3 cellular contexts compared by ENCODE assay signal in genomic region chrX:49921109-49921508, GRCh38.
TF ChIP-seq lines count a peak whose summit lies in the region.

No MANE protein-coding gene starts in this region.

TF ChIP-seq in SK-N-SH, 30 proteins besides CTCF, POLR2A, EP300 and RAD21:
- TF ChIP-seq, protein P1, sequence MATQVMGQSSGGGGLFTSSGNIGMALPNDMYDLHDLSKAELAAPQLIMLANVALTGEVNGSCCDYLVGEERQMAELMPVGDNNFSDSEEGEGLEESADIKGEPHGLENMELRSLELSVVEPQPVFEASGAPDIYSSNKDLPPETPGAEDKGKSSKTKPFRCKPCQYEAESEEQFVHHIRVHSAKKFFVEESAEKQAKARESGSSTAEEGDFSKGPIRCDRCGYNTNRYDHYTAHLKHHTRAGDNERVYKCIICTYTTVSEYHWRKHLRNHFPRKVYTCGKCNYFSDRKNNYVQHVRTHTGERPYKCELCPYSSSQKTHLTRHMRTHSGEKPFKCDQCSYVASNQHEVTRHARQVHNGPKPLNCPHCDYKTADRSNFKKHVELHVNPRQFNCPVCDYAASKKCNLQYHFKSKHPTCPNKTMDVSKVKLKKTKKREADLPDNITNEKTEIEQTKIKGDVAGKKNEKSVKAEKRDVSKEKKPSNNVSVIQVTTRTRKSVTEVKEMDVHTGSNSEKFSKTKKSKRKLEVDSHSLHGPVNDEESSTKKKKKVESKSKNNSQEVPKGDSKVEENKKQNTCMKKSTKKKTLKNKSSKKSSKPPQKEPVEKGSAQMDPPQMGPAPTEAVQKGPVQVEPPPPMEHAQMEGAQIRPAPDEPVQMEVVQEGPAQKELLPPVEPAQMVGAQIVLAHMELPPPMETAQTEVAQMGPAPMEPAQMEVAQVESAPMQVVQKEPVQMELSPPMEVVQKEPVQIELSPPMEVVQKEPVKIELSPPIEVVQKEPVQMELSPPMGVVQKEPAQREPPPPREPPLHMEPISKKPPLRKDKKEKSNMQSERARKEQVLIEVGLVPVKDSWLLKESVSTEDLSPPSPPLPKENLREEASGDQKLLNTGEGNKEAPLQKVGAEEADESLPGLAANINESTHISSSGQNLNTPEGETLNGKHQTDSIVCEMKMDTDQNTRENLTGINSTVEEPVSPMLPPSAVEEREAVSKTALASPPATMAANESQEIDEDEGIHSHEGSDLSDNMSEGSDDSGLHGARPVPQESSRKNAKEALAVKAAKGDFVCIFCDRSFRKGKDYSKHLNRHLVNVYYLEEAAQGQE (IDR thresholded peaks at IDR 0.05; ENCODE audit: low read depth, low read length) = no peak
- TF ChIP-seq JUND (IDR thresholded peaks at IDR 0.05) (no peak), FOXJ3 (CRISPR knock-in tag; IDR thresholded peaks at IDR 0.05) (no peak), EZH2phosphoT487 (IDR thresholded peaks at IDR 0.05; ENCODE audit: borderline replicate concordance, low read depth) (no peak), TAF1 (IDR thresholded peaks at IDR 0.05; ENCODE audit: borderline replicate concordance, low read depth, low read length) (no peak), FOSL2 (IDR thresholded peaks at IDR 0.05; ENCODE audit: borderline replicate concordance, low read depth) (no peak), RCOR1 (IDR thresholded peaks at IDR 0.05; ENCODE audit: low read length) (no peak), RXRA (IDR thresholded peaks at IDR 0.05; ENCODE audit: borderline replicate concordance, low read depth) (no peak), RFX5 (IDR thresholded peaks at IDR 0.05; ENCODE audit: low read length) (no peak), MEF2A (IDR thresholded peaks at IDR 0.05; ENCODE audit: borderline replicate concordance, low read depth) (no peak), GABPA (IDR thresholded peaks at IDR 0.05; ENCODE audit: low read depth) (no peak)
- TF ChIP-seq, protein P2, sequence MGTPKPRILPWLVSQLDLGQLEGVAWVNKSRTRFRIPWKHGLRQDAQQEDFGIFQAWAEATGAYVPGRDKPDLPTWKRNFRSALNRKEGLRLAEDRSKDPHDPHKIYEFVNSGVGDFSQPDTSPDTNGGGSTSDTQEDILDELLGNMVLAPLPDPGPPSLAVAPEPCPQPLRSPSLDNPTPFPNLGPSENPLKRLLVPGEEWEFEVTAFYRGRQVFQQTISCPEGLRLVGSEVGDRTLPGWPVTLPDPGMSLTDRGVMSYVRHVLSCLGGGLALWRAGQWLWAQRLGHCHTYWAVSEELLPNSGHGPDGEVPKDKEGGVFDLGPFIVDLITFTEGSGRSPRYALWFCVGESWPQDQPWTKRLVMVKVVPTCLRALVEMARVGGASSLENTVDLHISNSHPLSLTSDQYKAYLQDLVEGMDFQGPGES (IDR thresholded peaks at IDR 0.05; ENCODE audit: low read depth, low read length) = no peak

TF ChIP-seq in SK-N-SH treated with all-trans-retinoic acid at 6 μM for 48 hours, 23 proteins besides CTCF, POLR2A, EP300 and RAD21 (continues in another document):
- no peak for TF ChIP-seq TCF4 (CRISPR knock-in tag; IDR thresholded peaks at IDR 0.05; ENCODE audit: borderline replicate concordance)
- no peak for TF ChIP-seq SNAI2 (CRISPR knock-in tag; IDR thresholded peaks at IDR 0.05)
- TF ChIP-seq TOX (CRISPR knock-in tag; IDR thresholded peaks at IDR 0.05; ENCODE audit: borderline replicate concordance) = no peak
- TF ChIP-seq CREB5 (CRISPR knock-in tag; IDR thresholded peaks at IDR 0.05; ENCODE audit: low read depth) = no peak
- TF ChIP-seq, protein P3, sequence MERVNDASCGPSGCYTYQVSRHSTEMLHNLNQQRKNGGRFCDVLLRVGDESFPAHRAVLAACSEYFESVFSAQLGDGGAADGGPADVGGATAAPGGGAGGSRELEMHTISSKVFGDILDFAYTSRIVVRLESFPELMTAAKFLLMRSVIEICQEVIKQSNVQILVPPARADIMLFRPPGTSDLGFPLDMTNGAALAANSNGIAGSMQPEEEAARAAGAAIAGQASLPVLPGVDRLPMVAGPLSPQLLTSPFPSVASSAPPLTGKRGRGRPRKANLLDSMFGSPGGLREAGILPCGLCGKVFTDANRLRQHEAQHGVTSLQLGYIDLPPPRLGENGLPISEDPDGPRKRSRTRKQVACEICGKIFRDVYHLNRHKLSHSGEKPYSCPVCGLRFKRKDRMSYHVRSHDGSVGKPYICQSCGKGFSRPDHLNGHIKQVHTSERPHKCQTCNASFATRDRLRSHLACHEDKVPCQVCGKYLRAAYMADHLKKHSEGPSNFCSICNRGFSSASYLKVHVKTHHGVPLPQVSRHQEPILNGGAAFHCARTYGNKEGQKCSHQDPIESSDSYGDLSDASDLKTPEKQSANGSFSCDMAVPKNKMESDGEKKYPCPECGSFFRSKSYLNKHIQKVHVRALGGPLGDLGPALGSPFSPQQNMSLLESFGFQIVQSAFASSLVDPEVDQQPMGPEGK (CRISPR knock-in tag; IDR thresholded peaks at IDR 0.05; ENCODE audit: borderline replicate concordance) = no peak
- no peak for TF ChIP-seq GLIS3 (CRISPR knock-in tag; IDR thresholded peaks at IDR 0.05)
- no peak for TF ChIP-seq TSHZ2 (CRISPR knock-in tag; IDR thresholded peaks at IDR 0.05)
- TF ChIP-seq ARNTL (CRISPR knock-in tag; IDR thresholded peaks at IDR 0.05; ENCODE audit: borderline replicate concordance, low read depth) = no peak
- TF ChIP-seq ZNF8 (CRISPR knock-in tag; IDR thresholded peaks at IDR 0.05) = no peak
- no peak for TF ChIP-seq ZFP30 (CRISPR knock-in tag; IDR thresholded peaks at IDR 0.05)
- no peak for TF ChIP-seq ISL1 (CRISPR knock-in tag; IDR thresholded peaks at IDR 0.05)
- no peak for TF ChIP-seq ZC3H10 (CRISPR knock-in tag; IDR thresholded peaks at IDR 0.05)
- TF ChIP-seq CSDC2 (CRISPR knock-in tag; IDR thresholded peaks at IDR 0.05) = no peak
- TF ChIP-seq, protein P4, sequence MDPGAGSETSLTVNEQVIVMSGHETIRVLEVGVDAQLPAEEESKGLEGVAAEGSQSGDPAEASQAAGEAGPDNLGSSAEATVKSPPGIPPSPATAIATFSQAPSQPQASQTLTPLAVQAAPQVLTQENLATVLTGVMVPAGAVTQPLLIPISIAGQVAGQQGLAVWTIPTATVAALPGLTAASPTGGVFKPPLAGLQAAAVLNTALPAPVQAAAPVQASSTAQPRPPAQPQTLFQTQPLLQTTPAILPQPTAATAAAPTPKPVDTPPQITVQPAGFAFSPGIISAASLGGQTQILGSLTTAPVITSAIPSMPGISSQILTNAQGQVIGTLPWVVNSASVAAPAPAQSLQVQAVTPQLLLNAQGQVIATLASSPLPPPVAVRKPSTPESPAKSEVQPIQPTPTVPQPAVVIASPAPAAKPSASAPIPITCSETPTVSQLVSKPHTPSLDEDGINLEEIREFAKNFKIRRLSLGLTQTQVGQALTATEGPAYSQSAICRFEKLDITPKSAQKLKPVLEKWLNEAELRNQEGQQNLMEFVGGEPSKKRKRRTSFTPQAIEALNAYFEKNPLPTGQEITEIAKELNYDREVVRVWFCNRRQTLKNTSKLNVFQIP (CRISPR knock-in tag; IDR thresholded peaks at IDR 0.05; ENCODE audit: borderline replicate concordance, low read depth) = no peak

TF ChIP-seq in K562, 482 proteins besides CTCF, POLR2A, EP300 and RAD21 (continues in another document):
- peak; percentile 74; the same call in 1 of the 2 replicates for TF ChIP-seq KLF16 (IDR thresholded peaks at IDR 0.05)
- peak; percentile 63 for TF ChIP-seq DPF2 (IDR thresholded peaks at IDR 0.05)
- TF ChIP-seq, protein P5, sequence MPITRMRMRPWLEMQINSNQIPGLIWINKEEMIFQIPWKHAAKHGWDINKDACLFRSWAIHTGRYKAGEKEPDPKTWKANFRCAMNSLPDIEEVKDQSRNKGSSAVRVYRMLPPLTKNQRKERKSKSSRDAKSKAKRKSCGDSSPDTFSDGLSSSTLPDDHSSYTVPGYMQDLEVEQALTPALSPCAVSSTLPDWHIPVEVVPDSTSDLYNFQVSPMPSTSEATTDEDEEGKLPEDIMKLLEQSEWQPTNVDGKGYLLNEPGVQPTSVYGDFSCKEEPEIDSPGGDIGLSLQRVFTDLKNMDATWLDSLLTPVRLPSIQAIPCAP (CRISPR knock-in tag; IDR thresholded peaks at IDR 0.05; ENCODE audit: borderline replicate concordance) = no peak
- no peak for TF ChIP-seq CEBPZ (IDR thresholded peaks at IDR 0.05; ENCODE audit: borderline replicate concordance, low read depth, low read length)
- peak; percentile 73 for TF ChIP-seq MEIS2 (IDR thresholded peaks at IDR 0.05; ENCODE audit: partially characterized antibody)
- no peak for TF ChIP-seq COPS2 (conservative IDR thresholded peaks at IDR 0.05)
- TF ChIP-seq JUN (IDR thresholded peaks at IDR 0.05; ENCODE audit: borderline replicate concordance, low read depth, low read length) = no peak
- TF ChIP-seq JUN (CRISPR knock-in tag; IDR thresholded peaks at IDR 0.05; ENCODE audit: borderline replicate concordance) = no peak
- TF ChIP-seq ZNF436 (CRISPR knock-in tag; IDR thresholded peaks at IDR 0.05) = no peak
- TF ChIP-seq TEAD4 (IDR thresholded peaks at IDR 0.05; ENCODE audit: low read length) = peak; percentile 93
- no peak for TF ChIP-seq TEAD4 (CRISPR knock-in tag; IDR thresholded peaks at IDR 0.05; ENCODE audit: borderline replicate concordance)
- TF ChIP-seq KDM1A (IDR thresholded peaks at IDR 0.05) = peak; percentile 64 to 78; a peak in 3 of 4 replicates
- peak; percentile 48 for TF ChIP-seq CCNT2 (IDR thresholded peaks at IDR 0.05; ENCODE audit: borderline replicate concordance, extremely low read depth, insufficient read length, low read depth, low read length)
- peak; percentile 88 for TF ChIP-seq TAL1 (IDR thresholded peaks at IDR 0.05)
- no peak for TF ChIP-seq NCOA1 (IDR thresholded peaks at IDR 0.05; ENCODE audit: low read depth)
- peak; percentile 41; the same call in 1 of the 2 replicates for TF ChIP-seq NFIC (IDR thresholded peaks at IDR 0.05)
- TF ChIP-seq PML (IDR thresholded peaks at IDR 0.05; ENCODE audit: low read length) = peak; percentile 75; the same call in 1 of the 2 replicates
- no peak for TF ChIP-seq BRD9 (IDR thresholded peaks at IDR 0.05; ENCODE audit: low read depth, partially characterized antibody)
- no peak for TF ChIP-seq ZNF431 (CRISPR knock-in tag; IDR thresholded peaks at IDR 0.05)
- TF ChIP-seq LEF1 (IDR thresholded peaks at IDR 0.05) = 0 out of 2 replicates have a peak, but pooled peaks have one; percentile 23
- TF ChIP-seq CBFA2T3 (IDR thresholded peaks at IDR 0.05) = peak; percentile 90
- peak; percentile 81 for TF ChIP-seq TCF3 (CRISPR knock-in tag; IDR thresholded peaks at IDR 0.05)
- TF ChIP-seq ZNF507 (tag; conservative IDR thresholded peaks at IDR 0.05) = no peak
- peak; percentile 78 for TF ChIP-seq RFX1 (IDR thresholded peaks at IDR 0.05)
- peak; percentile 64; the same call in 1 of the 2 replicates for TF ChIP-seq STAT5A (IDR thresholded peaks at IDR 0.05; ENCODE audit: borderline replicate concordance, low read length)
- TF ChIP-seq NCOR1 (IDR thresholded peaks at IDR 0.05) = peak; percentile 79
- TF ChIP-seq FOXM1 (IDR thresholded peaks at IDR 0.05; ENCODE audit: low read depth) = peak; percentile 33; the same call in 1 of the 2 replicates
- no peak for TF ChIP-seq FOXM1 (CRISPR knock-in tag; IDR thresholded peaks at IDR 0.05; ENCODE audit: low read depth)
- peak; percentile 61 for TF ChIP-seq POLR2AphosphoS5 (IDR thresholded peaks at IDR 0.05; ENCODE audit: control insufficient read depth, insufficient read depth, low read depth, low read length)
- TF ChIP-seq ZNF57 (CRISPR knock-in tag; IDR thresholded peaks at IDR 0.05) = no peak
- peak; percentile 88 for TF ChIP-seq ARID1B (IDR thresholded peaks at IDR 0.05)
- peak; percentile 90 for TF ChIP-seq FOXJ2 (tag; IDR thresholded peaks at IDR 0.05)
- TF ChIP-seq, protein P6, sequence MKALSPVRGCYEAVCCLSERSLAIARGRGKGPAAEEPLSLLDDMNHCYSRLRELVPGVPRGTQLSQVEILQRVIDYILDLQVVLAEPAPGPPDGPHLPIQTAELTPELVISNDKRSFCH (CRISPR knock-in tag; IDR thresholded peaks at IDR 0.05) = no peak
- TF ChIP-seq, protein P6 (tag; IDR thresholded peaks at IDR 0.05) = no peak
- TF ChIP-seq, protein P7, sequence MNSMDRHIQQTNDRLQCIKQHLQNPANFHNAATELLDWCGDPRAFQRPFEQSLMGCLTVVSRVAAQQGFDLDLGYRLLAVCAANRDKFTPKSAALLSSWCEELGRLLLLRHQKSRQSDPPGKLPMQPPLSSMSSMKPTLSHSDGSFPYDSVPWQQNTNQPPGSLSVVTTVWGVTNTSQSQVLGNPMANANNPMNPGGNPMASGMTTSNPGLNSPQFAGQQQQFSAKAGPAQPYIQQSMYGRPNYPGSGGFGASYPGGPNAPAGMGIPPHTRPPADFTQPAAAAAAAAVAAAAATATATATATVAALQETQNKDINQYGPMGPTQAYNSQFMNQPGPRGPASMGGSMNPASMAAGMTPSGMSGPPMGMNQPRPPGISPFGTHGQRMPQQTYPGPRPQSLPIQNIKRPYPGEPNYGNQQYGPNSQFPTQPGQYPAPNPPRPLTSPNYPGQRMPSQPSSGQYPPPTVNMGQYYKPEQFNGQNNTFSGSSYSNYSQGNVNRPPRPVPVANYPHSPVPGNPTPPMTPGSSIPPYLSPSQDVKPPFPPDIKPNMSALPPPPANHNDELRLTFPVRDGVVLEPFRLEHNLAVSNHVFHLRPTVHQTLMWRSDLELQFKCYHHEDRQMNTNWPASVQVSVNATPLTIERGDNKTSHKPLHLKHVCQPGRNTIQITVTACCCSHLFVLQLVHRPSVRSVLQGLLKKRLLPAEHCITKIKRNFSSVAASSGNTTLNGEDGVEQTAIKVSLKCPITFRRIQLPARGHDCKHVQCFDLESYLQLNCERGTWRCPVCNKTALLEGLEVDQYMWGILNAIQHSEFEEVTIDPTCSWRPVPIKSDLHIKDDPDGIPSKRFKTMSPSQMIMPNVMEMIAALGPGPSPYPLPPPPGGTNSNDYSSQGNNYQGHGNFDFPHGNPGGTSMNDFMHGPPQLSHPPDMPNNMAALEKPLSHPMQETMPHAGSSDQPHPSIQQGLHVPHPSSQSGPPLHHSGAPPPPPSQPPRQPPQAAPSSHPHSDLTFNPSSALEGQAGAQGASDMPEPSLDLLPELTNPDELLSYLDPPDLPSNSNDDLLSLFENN (IDR thresholded peaks at IDR 0.05; ENCODE audit: low read depth in 2 of 2, low read length in 2 of 2) = peak in 1 of 2 experiments; percentile 56; a peak in 1 of 4 replicates
- TF ChIP-seq MXI1 (IDR thresholded peaks at IDR 0.05; ENCODE audit: low read depth, low read length) = peak; percentile 44; the same call in 1 of the 2 replicates
- TF ChIP-seq E2F3 (CRISPR knock-in tag; IDR thresholded peaks at IDR 0.05) = no peak
